In the genomic region with DNA sequence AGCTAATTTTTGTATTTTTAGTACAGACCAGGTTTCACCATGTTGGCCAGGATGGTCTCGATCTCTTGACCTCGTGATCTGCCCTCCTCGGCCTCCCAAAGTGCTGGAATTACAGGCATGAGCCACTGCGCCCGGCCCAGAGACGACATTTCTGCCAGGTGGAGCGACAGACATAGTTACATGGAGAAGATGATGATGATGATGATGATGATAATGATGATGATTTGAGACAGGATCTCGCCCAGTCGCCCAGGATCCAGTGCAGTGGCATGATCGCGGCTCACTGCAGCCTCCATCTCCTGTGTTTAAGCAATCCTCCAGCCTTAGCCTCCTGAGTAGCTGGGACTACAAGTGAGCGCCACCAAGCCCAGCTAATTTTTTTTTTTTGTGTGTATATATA, we compare ENCODE assay signal across 3 cellular contexts. TPM values are rescaled to one million over a fixed set of nuclear protein-coding genes. Genes with fewer than 3 reads are reported as not detected.
"Had no signal": no experiment of that assay in that cellular context is flagged by ENCODE, and none has a peak within 500 bp of the region (broad histone marks: within the 10 kb centered on the region; RNA-seq: fewer than 3 reads in every experiment).

No MANE protein-coding gene starts in this region.

RNA-seq across cellular contexts. Expression of gene C1GALT1C1L, which starts 40.1 kb away (rescaled TPM):
- total RNA-seq: activated CD4-positive, alpha-beta memory T cell treated with anti-CD3 and anti-CD28 coated beads, Interleukin-2, amount 10 ng/mL, durations not matched to agents 7 days and 5 days; ascending aorta; mononuclear cell had no signal
